8 cellular contexts compared by ENCODE assay signal in genomic region chr5:134567651-134568338, GRCh38. TPM values are rescaled to one million over a fixed set of nuclear protein-coding genes. Genes with fewer than 3 reads are reported as not detected.
DNase-seq lines count a peak whose midpoint lies in the region; ATAC-seq and TF ChIP-seq lines count a peak whose summit lies in the region.

No MANE protein-coding gene starts in this region.

- no peak overlapping the region for H3K4me3 Mint-ChIP-seq in activated B cell treated with CpG ODN at 0.5 μM for 24 hours

- ATAC-seq in activated B cell treated with CpG ODN at 0.5 μM for 24 hours (ENCODE audit: low read depth) (no peak), gastroesophageal sphincter (peak; percentile 89), gastrocnemius medialis (peak; percentile 80), HG03095 (IDR thresholded peaks at IDR 0.05; ENCODE audit: unreplicated experiment) (no peak), GM21723 (IDR thresholded peaks at IDR 0.05; ENCODE audit: unreplicated experiment) (no peak)

- TF ChIP-seq CTCF in activated B cell treated with CpG ODN at 0.5 μM for 24 hours (IDR thresholded peaks at IDR 0.05) (no peak), gastroesophageal sphincter (IDR thresholded peaks at IDR 0.05) (no peak), gastrocnemius medialis (IDR thresholded peaks at IDR 0.05 in 4 of 5, conservative IDR thresholded peaks at IDR 0.05 in 1 of 5) (no peak)

- no peak for TF ChIP-seq EP300 in gastroesophageal sphincter (IDR thresholded peaks at IDR 0.05)

- peak; percentile 87 for DNase-seq in EL
- DNase-seq in activated B cell treated with CpG ODN at 0.5 μM for 24 hours: no peak
- DNase-seq in gastrocnemius medialis: peak; percentile 45 to 74
- no peak for DNase-seq in effector CD4-positive, alpha-beta T cell
- DNase-seq in 8988T: no peak

- H3K27me3 Mint-ChIP-seq in activated B cell treated with CpG ODN at 0.5 μM for 24 hours: no peaks in the 10 kb centered on the region

- H3K4me1 Mint-ChIP-seq in activated B cell treated with CpG ODN at 0.5 μM for 24 hours: peaks cover 5% of the 10 kb centered on the region

- POLR2A ChIA-PET in activated B cell treated with CpG ODN at 0.5 μM for 24 hours (lab: Charles Lee): interaction anchor here (0.5 to 1.3 kb wide), 3 partner anchors 13 to 503 kb away, joined by 3 to 6 read pairs (median 4); no protein-coding TSS in a partner anchor

- CTCF ChIA-PET in activated B cell treated with CpG ODN at 0.5 μM for 24 hours (lab: Charles Lee): interaction anchor here (1.4 to 1.5 kb wide), 2 partner anchors 11 to 12 kb away, joined by 4 read pairs; no protein-coding TSS in a partner anchor

- in situ Hi-C loops in gastrocnemius medialis (cut with MboI; ENCODE audit: low sequenced_read_pairs in 4 of 4): no loop called here

- H3K27ac ChIP-seq in gastroesophageal sphincter (peak overlapping the region in 3 of 4 donors; percentile 72 to 76 (median 74)), gastrocnemius medialis (peak overlapping the region; percentile 70 to 82 (median 76))

- no peak overlapping the region for H3K4me3 ChIP-seq in gastroesophageal sphincter
- no peak overlapping the region for H3K4me3 ChIP-seq in gastrocnemius medialis

- H3K36me3 Mint-ChIP-seq in activated B cell treated with CpG ODN at 0.5 μM for 24 hours (ENCODE audit: low read depth): peaks cover 91% of the 10 kb centered on the region

- H3K27me3 ChIP-seq in gastroesophageal sphincter (no peaks in the 10 kb centered on the region), gastrocnemius medialis (no peaks in the 10 kb centered on the region)

- intact Hi-C loops in activated B cell treated with CpG ODN at 0.5 μM for 24 hours (cut with micrococcal nuclease) (no loop called here), gastrocnemius medialis (cut with DNase I; ENCODE audit: low total_unique reads) (no loop called here)

- no peaks in the 10 kb centered on the region for H3K9me3 ChIP-seq in gastroesophageal sphincter
- no peaks in the 10 kb centered on the region for H3K9me3 ChIP-seq in gastrocnemius medialis

- H3K36me3 ChIP-seq in gastroesophageal sphincter (peaks cover 0 to 100% of the 10 kb centered on the region in 2 donors), gastrocnemius medialis (peaks cover 0 to 51% of the 10 kb centered on the region in 2 donors)

- no peaks in the 10 kb centered on the region for H3K9me3 Mint-ChIP-seq in activated B cell treated with CpG ODN at 0.5 μM for 24 hours

- TF ChIP-seq POLR2A in gastroesophageal sphincter (IDR thresholded peaks at IDR 0.05): no peak
- TF ChIP-seq POLR2A in gastrocnemius medialis (IDR thresholded peaks at IDR 0.05): no peak

- H3K4me1 ChIP-seq in gastroesophageal sphincter (peaks cover 4 to 66% (median 40%) of the 10 kb centered on the region in 3 donors), gastrocnemius medialis (peaks cover 39 to 46% of the 10 kb centered on the region in 2 donors)

- peak overlapping the region; percentile 18 for H3K27ac Mint-ChIP-seq in activated B cell treated with CpG ODN at 0.5 μM for 24 hours

- WGBS in gastroesophageal sphincter (ENCODE audit: low coverage in 1 of 2), 2 donors: 29 to 63% methylated on average over 1 to 6 of the region's 6 CpGs

RNA-seq across cellular contexts. Expression of gene JADE2, which starts 42.3 kb away (rescaled TPM):
- total RNA-seq in activated B cell treated with CpG ODN at 0.5 μM for 24 hours (218 and 225 TPM in 2 replicates), gastroesophageal sphincter (100 to 1,000 TPM in 2 of 4 donors, 10 to 100 TPM in 2; 46.0 to 113 (median 89.2) TPM), gastrocnemius medialis (10 to 100 TPM; 17.3 to 44.5 (median 19.8) TPM)

Comparison
In these comparisons a context has a peak if more than half of its experiments do, and no peak if none do; other contexts are left out.
1. DNase-seq: peak in EL (single experiment) and gastrocnemius medialis (2 of 2); none in activated B cell treated with CpG ODN at 0.5 μM for 24 hours (single experiment), effector CD4-positive, alpha-beta T cell (single experiment) and 8988T (single experiment).
2. ATAC-seq: peak in gastroesophageal sphincter (single experiment) and gastrocnemius medialis (2 of 2); none in activated B cell treated with CpG ODN at 0.5 μM for 24 hours (single experiment), HG03095 (single experiment) and GM21723 (single experiment).